Comparison of ENCODE assay signal across 8 cellular contexts in the genomic region with DNA sequence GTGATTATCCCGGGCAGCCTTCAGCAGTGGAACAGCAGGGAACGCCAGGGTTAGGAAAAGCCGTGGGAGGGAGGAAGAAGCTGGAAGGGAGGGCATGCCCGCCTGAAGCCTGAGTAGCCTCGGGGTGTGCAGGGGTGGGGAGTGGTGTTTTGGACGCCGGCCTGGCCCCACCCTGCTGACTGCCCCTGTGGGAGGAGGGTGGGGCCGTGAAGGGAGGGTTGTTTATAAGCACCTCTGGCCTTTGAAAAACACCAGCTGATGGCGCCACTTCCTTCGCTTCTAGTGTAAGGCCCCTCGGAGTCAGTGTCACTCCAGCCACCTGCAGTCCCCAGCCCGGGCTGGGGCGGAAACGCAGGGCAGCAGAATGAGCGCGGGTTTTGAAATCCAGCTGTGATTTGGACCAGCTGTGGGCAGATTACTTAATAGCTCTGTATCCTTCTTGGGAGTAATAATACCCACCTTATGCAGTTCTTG. TPM values are rescaled to one million over a fixed set of nuclear protein-coding genes. Genes with fewer than 3 reads are reported as not detected.
A peak's percentile ranks its signal among the peaks of the same experiment; 100 is the strongest.
DNase-seq lines count a peak whose midpoint lies in the region; ATAC-seq and TF ChIP-seq lines count a peak whose summit lies in the region.

No MANE protein-coding gene starts in this region.

- no peak for TF ChIP-seq POLR2A in sigmoid colon (IDR thresholded peaks at IDR 0.05)

- WGBS in heart right ventricle, 2 donors = 5 to 10% methylated on average over 16 of the region's 16 CpGs
- WGBS in sigmoid colon, 2 donors = 9 to 28% methylated on average over 16 of the region's 16 CpGs

- TF ChIP-seq CTCF in heart right ventricle (IDR thresholded peaks at IDR 0.05) (peak in 3 of 9 donors; percentile 23 to 26 (median 26)), sigmoid colon (IDR thresholded peaks at IDR 0.05) (no peak)

- TF ChIP-seq EP300 in sigmoid colon (IDR thresholded peaks at IDR 0.05) = no peak

- H3K4me3 ChIP-seq in SJSA1 (peak overlapping the region; percentile 9), heart right ventricle (peak overlapping the region in 9 of 10 donors; percentile 7 to 34 (median 17)), sigmoid colon (peak overlapping the region in 3 of 4 donors; percentile 14 to 30 (median 24))

- H3K27ac ChIP-seq in SJSA1 = no peak overlapping the region
- no peak overlapping the region for H3K27ac ChIP-seq in heart right ventricle
- H3K27ac ChIP-seq in sigmoid colon = no peak overlapping the region

- DNase-seq in H4 (ENCODE audit: low spot score) (peak; percentile 52), SJSA1 (ENCODE audit: low read depth in 1 of 2, low spot score in 2 of 2) (peak; percentile 44 to 67), heart right ventricle (peak; percentile 43 to 49), sigmoid colon (peak; percentile 74), globus pallidus (ENCODE audit: low spot score) (no peak), DMS153 (lab: John Stamatoyannopoulos, UW) (no peak), Ammon's horn (ENCODE audit: low spot score) (no peak)

- H3K27me3 ChIP-seq in SJSA1 (replicated peaks) (no peaks in the 10 kb centered on the region), heart right ventricle (peaks cover 0 to 34% (median 26%) of the 10 kb centered on the region in 7 donors), sigmoid colon (peaks cover 0 to 11% (median 0%) of the 10 kb centered on the region in 3 donors)

- H3K9me3 ChIP-seq in SJSA1 (replicated peaks) = no peaks in the 10 kb centered on the region
- no peaks in the 10 kb centered on the region for H3K9me3 ChIP-seq in heart right ventricle
- H3K9me3 ChIP-seq in sigmoid colon = no peaks in the 10 kb centered on the region

- intact Hi-C loops in heart right ventricle (cut with DNase I) = no loop called here
- intact Hi-C loops in sigmoid colon (cut with DNase I) = no loop called here

- H3K4me1 ChIP-seq in SJSA1 (replicated peaks) (peaks cover 29% of the 10 kb centered on the region), heart right ventricle (peaks cover 0 to 17% (median 11%) of the 10 kb centered on the region in 9 donors), sigmoid colon (peaks cover 0 to 8% (median 3%) of the 10 kb centered on the region in 4 donors)

- ATAC-seq in heart right ventricle = peak; percentile 52 to 90 (median 83)
- no peak for ATAC-seq in HG02571 (IDR thresholded peaks at IDR 0.05; ENCODE audit: unreplicated experiment)

- no peaks in the 10 kb centered on the region for H3K36me3 ChIP-seq in SJSA1
- no peaks in the 10 kb centered on the region for H3K36me3 ChIP-seq in heart right ventricle
- H3K36me3 ChIP-seq in sigmoid colon = no peaks in the 10 kb centered on the region

RNA-seq across cellular contexts. Expression of gene BMP6, which starts 52.8 kb away (rescaled TPM):
- 2.1 and 2.8 TPM in 2 replicates for total RNA-seq in H4 (2014; rRNA removed; shearing (Covaris generic))
- 1.4 and 1.7 TPM in 2 replicates for total RNA-seq in SJSA1 (2014; rRNA removed; shearing (Covaris generic))
- 1 to 10 TPM; 1.3 to 4.1 (median 2.6) TPM for total RNA-seq in heart right ventricle
- 1 to 10 TPM in 1 of 2 donors, under 1 TPM in 1; 0.59 to 3.4 TPM for polyA plus RNA-seq in heart right ventricle
- 1 to 10 TPM; 1.5 to 5.3 (median 2.5) TPM for total RNA-seq in sigmoid colon
- under 1 TPM in 1 of 3 donors, not detected in 2; 0.64 TPM for polyA plus RNA-seq in sigmoid colon

Comparison
In these comparisons a context has a peak if more than half of its experiments do, and no peak if none do; other contexts are left out.
1. DNase-seq: peak in H4 (single experiment), SJSA1 (2 of 2), heart right ventricle (2 of 2) and sigmoid colon (single experiment); none in globus pallidus (single experiment), DMS153 (single experiment) and Ammon's horn (single experiment).
2. Peak in every context shown above with its lines, with median percentiles within 50 percentile points of each other: H3K4me3 ChIP-seq.